In genomic region chr1:74830736-74831135, GRCh38 we compare ENCODE assay signal across 34 cellular contexts.
"Had no signal": no experiment of that assay in that cellular context is flagged by ENCODE, and none has a peak within 500 bp of the region (broad histone marks: within the 10 kb centered on the region; RNA-seq: fewer than 3 reads in every experiment).

No MANE protein-coding gene starts in this region.

- H3K27ac ChIP-seq: KMS-11 had no signal

- H3K9ac ChIP-seq: KMS-11 had no signal

- DNase-seq: Karpas-422, Kasumi-1, MG63, MM.1S, MV-4-11, NCI-H1048, NCI-H1092, NCI-H1092 treated with DMSO at 0.1 percent for 48 hours, NCI-H1105, NCI-H1105 treated with DMSO at 0.1 percent for 48 hours, NCI-H1417, NCI-H1417 treated with DMSO at 0.1 percent for 48 hours, NCI-H1436, NCI-H1436 treated with DMSO at 0.1 percent for 48 hours, NCI-H146, NCI-H1694, NCI-H1694 treated with DMSO at 0.1 percent for 48 hours, NCI-H187, NCI-H187 treated with DMSO at 0.1 percent for 48 hours, NCI-H1930, NCI-H2029, NCI-H2029 treated with DMSO at 0.1 percent for 48 hours, NCI-H2081, NCI-H2081 treated with DMSO at 0.1 percent for 48 hours, NCI-H2107, NCI-H2171, NCI-H2171 treated with DMSO at 0.1 percent for 48 hours, NCI-H2227 treated with DMSO at 0.1 percent for 48 hours, NCI-H226, NCI-H345, NCI-H446, NCI-H446 treated with DMSO at 0.1 percent for 48 hours, NCI-H510A had no signal

- H3K4me3 ChIP-seq: MG63 had no signal

- H3K36me3 ChIP-seq: MG63 had no signal

- H3K9me3 ChIP-seq: MG63 had no signal
